ENCODE assay signal across 4 cellular contexts in genomic region chr11:61903845-61904244, GRCh38.
TF ChIP-seq lines count a peak whose summit lies in the region.

No MANE protein-coding gene starts in this region.

TF ChIP-seq in SK-N-SH treated with all-trans-retinoic acid at 6 μM for 48 hours, 23 proteins besides CTCF, POLR2A, EP300 and RAD21:
- TF ChIP-seq ZNF70 (CRISPR knock-in tag; IDR thresholded peaks at IDR 0.05) (no peak), ZFP3 (CRISPR knock-in tag; IDR thresholded peaks at IDR 0.05) (peak; percentile 97)

TF ChIP-seq in SK-N-SH, 30 proteins besides CTCF, POLR2A, EP300 and RAD21:
- no peak for TF ChIP-seq TCF12 (IDR thresholded peaks at IDR 0.05)
- TF ChIP-seq NFIC (IDR thresholded peaks at IDR 0.05; ENCODE audit: borderline replicate concordance) = no peak

TF ChIP-seq in HEK293, 187 proteins besides CTCF, POLR2A, EP300 and RAD21:
- TF ChIP-seq ZNF274 (IDR thresholded peaks at IDR 0.05; ENCODE audit: low read length) (no peak), ZNF274 (tag by site-specific recombination; IDR thresholded peaks at IDR 0.05; ENCODE audit: borderline replicate concordance) (no peak), BCL6B (tag by site-specific recombination; IDR thresholded peaks at IDR 0.05) (no peak), ZNF133 (tag by site-specific recombination; IDR thresholded peaks at IDR 0.05) (no peak), ZNF292 (tag by site-specific recombination; IDR thresholded peaks at IDR 0.05; ENCODE audit: borderline replicate concordance, low read depth) (no peak), ZNF791 (tag by site-specific recombination; IDR thresholded peaks at IDR 0.05) (no peak), ZFP3 (tag by site-specific recombination; IDR thresholded peaks at IDR 0.05; ENCODE audit: low read depth) (peak; percentile 89)

TF ChIP-seq in HepG2, 621 proteins besides CTCF, POLR2A, EP300 and RAD21:
- TF ChIP-seq PBX3 (CRISPR knock-in tag; IDR thresholded peaks at IDR 0.05; ENCODE audit: borderline replicate concordance) = no peak
- TF ChIP-seq HES4 (CRISPR knock-in tag; IDR thresholded peaks at IDR 0.05; ENCODE audit: borderline replicate concordance) = 0 out of 2 replicates have a peak, but pooled peaks have one; percentile 26
TF ChIP-seq in HepG2: peak in this region for 1.
